In the genomic region with DNA sequence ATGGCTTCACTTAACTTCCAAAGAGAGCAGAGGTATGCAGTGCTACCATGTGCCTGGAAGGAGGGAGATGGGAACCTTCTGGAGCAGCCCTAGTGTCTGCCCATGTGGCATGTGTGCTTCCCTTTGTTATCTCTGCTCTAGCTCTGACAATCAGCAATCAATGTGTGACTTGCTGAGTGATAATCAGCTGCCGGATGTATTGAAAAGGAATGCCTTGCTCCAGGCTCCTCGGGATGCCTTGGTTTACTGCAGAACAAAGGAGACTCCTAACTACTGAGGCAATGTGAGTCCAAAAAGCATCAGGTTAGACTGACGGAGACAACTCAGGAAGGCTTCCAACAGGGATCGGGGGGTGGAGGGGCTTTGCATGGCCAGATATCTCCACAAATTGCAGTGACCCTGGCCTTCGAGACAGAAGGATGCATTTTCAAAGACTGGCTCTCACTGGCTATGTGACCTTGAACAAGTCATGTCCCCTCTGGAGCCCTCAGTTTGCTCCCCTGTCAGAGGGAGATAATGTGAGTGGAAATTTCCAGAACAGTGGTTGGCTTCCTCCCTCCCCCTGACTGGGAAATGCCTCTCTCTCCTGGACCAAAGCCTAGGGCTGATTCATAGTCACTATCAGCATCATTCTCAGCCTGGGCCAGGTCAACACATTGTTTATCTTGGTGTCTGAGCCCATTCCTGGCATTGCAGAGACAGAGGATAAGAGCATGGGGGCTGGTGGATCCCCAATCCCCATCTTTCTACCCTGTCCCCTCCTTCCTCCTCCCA, we compare ENCODE assay signal across 11 cellular contexts. TPM values are rescaled to one million over a fixed set of nuclear protein-coding genes. Genes with fewer than 3 reads are reported as not detected.
A peak's percentile ranks its signal among the peaks of the same experiment; 100 is the strongest.
DNase-seq lines count a peak whose midpoint lies in the region; ATAC-seq, FAIRE-seq and TF ChIP-seq lines count a peak whose summit lies in the region.
"Had no signal": no experiment of that assay in that cellular context is flagged by ENCODE, and none has a peak within 500 bp of the region (broad histone marks: within the 10 kb centered on the region; RNA-seq: fewer than 3 reads in every experiment).

No MANE protein-coding gene starts in this region.

- H2AFZ ChIP-seq in smooth muscle cell (ENCODE audit: low read depth) = peak overlapping the region; percentile 17

- no peaks in the 10 kb centered on the region for H3K4me1 Mint-ChIP-seq in activated CD4-positive, alpha-beta T cell treated with anti-CD3 and anti-CD28 coated beads for 36 hours
- H3K4me1 Mint-ChIP-seq: activated naive CD8-positive, alpha-beta T cell treated with anti-CD3 and anti-CD28 coated beads, Interleukin-2, amount 10 ng/mL, durations not matched to agents 7 days and 5 days had no signal

- no peaks in the 10 kb centered on the region for H3F3A ChIP-seq in smooth muscle cell (ENCODE audit: low read depth)

- CTCF ChIA-PET in activated CD4-positive, alpha-beta T cell treated with anti-CD3 and anti-CD28 coated beads for 36 hours (lab: Charles Lee) = interaction anchor here (0.9 to 1.9 kb wide), 5 partner anchors 7 to 101 kb away, joined by 3 to 8 read pairs (median 3); no protein-coding TSS in a partner anchor

- WGBS in smooth muscle cell (ENCODE audit: low lambda C conversion rate) = 55% methylated on average over 5 of the region's 5 CpGs

- no peaks in the 10 kb centered on the region for H3K79me2 ChIP-seq in smooth muscle cell (ENCODE audit: low read depth)

- H3K4me1 ChIP-seq in kidney (ENCODE audit: control insufficient read depth in 1 of 2, insufficient read depth in 1 of 2, low read depth in 1 of 2, low read length in 2 of 2) = no peaks in the 10 kb centered on the region
- no peaks in the 10 kb centered on the region for H3K4me1 ChIP-seq in smooth muscle cell (ENCODE audit: low read depth)

- DNase-seq in H4 (ENCODE audit: low spot score) (peak; percentile 75), cerebellum (ENCODE audit: low spot score) (peak; percentile 75), kidney (no peak), smooth muscle cell (lab: John Stamatoyannopoulos, UW; ENCODE audit: unreplicated experiment) (no peak), H7 (no peak), OCI-M1 (lab: John Stamatoyannopoulos, UW) (no peak)
- no peak for DNase-seq in activated CD4-positive, alpha-beta T cell treated with anti-CD3 and anti-CD28 coated beads for 36 hours
- DNase-seq: activated naive CD8-positive, alpha-beta T cell treated with anti-CD3 and anti-CD28 coated beads, Interleukin-2, amount 10 ng/mL, durations not matched to agents 7 days and 5 days; stimulated activated CD4-positive, alpha-beta T cell treated with anti-CD3 and anti-CD28 coated beads, Interleukin-2, amount 100 ng/mL, for 48 hours had no signal

- H3K9me3 Mint-ChIP-seq in activated CD4-positive, alpha-beta T cell treated with anti-CD3 and anti-CD28 coated beads for 36 hours (ENCODE audit: low read depth) = no peaks in the 10 kb centered on the region

- no peak overlapping the region for H3K4me2 ChIP-seq in smooth muscle cell

- no peak overlapping the region for H3K4me3 Mint-ChIP-seq in activated CD4-positive, alpha-beta T cell treated with anti-CD3 and anti-CD28 coated beads for 36 hours
- H3K4me3 Mint-ChIP-seq: activated naive CD8-positive, alpha-beta T cell treated with anti-CD3 and anti-CD28 coated beads, Interleukin-2, amount 10 ng/mL, durations not matched to agents 7 days and 5 days had no signal

- no peak overlapping the region for H3K27ac Mint-ChIP-seq in activated CD4-positive, alpha-beta T cell treated with anti-CD3 and anti-CD28 coated beads for 36 hours
- H3K27ac Mint-ChIP-seq: activated naive CD8-positive, alpha-beta T cell treated with anti-CD3 and anti-CD28 coated beads, Interleukin-2, amount 10 ng/mL, durations not matched to agents 7 days and 5 days had no signal

- ATAC-seq in activated CD4-positive, alpha-beta T cell treated with anti-CD3 and anti-CD28 coated beads for 36 hours = no peak
- ATAC-seq in GM18519 (IDR thresholded peaks at IDR 0.05; ENCODE audit: low FRiP score, unreplicated experiment) = no peak

- peak overlapping the region; percentile 45 to 54 for H3K27ac ChIP-seq in kidney (ENCODE audit: low read depth in 2 of 2, low read length in 2 of 2)
- H3K27ac ChIP-seq in smooth muscle cell (ENCODE audit: low read depth) = peak overlapping the region; percentile 71

- H3K27me3 ChIP-seq in smooth muscle cell (ENCODE audit: low read depth) (no peaks in the 10 kb centered on the region), H7 (ENCODE audit: control insufficient read depth, insufficient read depth, low read length) (no peaks in the 10 kb centered on the region)

- H4K20me1 ChIP-seq in smooth muscle cell (ENCODE audit: low read depth) = no peaks in the 10 kb centered on the region

- no peaks in the 10 kb centered on the region for H3K36me3 Mint-ChIP-seq in activated CD4-positive, alpha-beta T cell treated with anti-CD3 and anti-CD28 coated beads for 36 hours (ENCODE audit: low read depth)
- H3K36me3 Mint-ChIP-seq: activated naive CD8-positive, alpha-beta T cell treated with anti-CD3 and anti-CD28 coated beads, Interleukin-2, amount 10 ng/mL, durations not matched to agents 7 days and 5 days had no signal

- H3K36me3 ChIP-seq in kidney (ENCODE audit: control insufficient read depth in 1 of 2, insufficient read depth in 2 of 2, low read length in 2 of 2) = no peaks in the 10 kb centered on the region
- no peaks in the 10 kb centered on the region for H3K36me3 ChIP-seq in smooth muscle cell (ENCODE audit: low read depth)
- H3K36me3 ChIP-seq in H7 (replicated peaks; ENCODE audit: control insufficient read depth, insufficient read depth, low read length) = no peaks in the 10 kb centered on the region

- no peak for FAIRE-seq in kidney (lab: Jason Lieb, UNC)
- FAIRE-seq: TTC549 had no signal

- peaks cover 0 to 3% of the 10 kb centered on the region in 2 donors for H3K9me3 ChIP-seq in kidney (ENCODE audit: control insufficient read depth in 1 of 2, low read length in 2 of 2)
- H3K9me3 ChIP-seq in smooth muscle cell (replicated peaks; ENCODE audit: low read depth) = no peaks in the 10 kb centered on the region

- intact Hi-C loops in kidney (cut with DNase I) = no loop called here
- intact Hi-C loops in activated CD4-positive, alpha-beta T cell treated with anti-CD3 and anti-CD28 coated beads for 36 hours (cut with DNase I, micrococcal nuclease) = no loop called here

- TF ChIP-seq CTCF in kidney (IDR thresholded peaks at IDR 0.05; ENCODE audit: borderline replicate concordance, extremely low read depth, insufficient read depth) = no peak
- TF ChIP-seq CTCF in smooth muscle cell (IDR thresholded peaks at IDR 0.05; ENCODE audit: borderline replicate concordance, insufficient read depth, poor library complexity, severe bottlenecking) = no peak

- H3K27me3 Mint-ChIP-seq in activated CD4-positive, alpha-beta T cell treated with anti-CD3 and anti-CD28 coated beads for 36 hours = peaks cover 9% of the 10 kb centered on the region

- POLR2A ChIA-PET in activated CD4-positive, alpha-beta T cell treated with anti-CD3 and anti-CD28 coated beads for 36 hours (lab: Charles Lee) = no interaction called here

- H3K9ac ChIP-seq in kidney (ENCODE audit: low read length in 2 of 2) (no peak overlapping the region), smooth muscle cell (ENCODE audit: low read depth) (peak overlapping the region; percentile 13)

- H3K4me3 ChIP-seq in kidney (ENCODE audit: low read length in 2 of 2) = no peak overlapping the region
- no peak overlapping the region for H3K4me3 ChIP-seq in smooth muscle cell
- H3K4me3 ChIP-seq in H7 (ENCODE audit: insufficient read depth, low read depth, low read length) = no peak overlapping the region

RNA-seq across cellular contexts. Expression of a gene that starts 35.8 kb away (rescaled TPM):
- total RNA-seq in H4 (2014; rRNA removed; shearing (Covaris generic)) = 0.33 and 0.64 TPM in 2 replicates
- total RNA-seq in cerebellum (30.2 TPM), kidney (7.9 TPM), smooth muscle cell (0.27 and 0.49 TPM in 2 replicates)
- polyA plus RNA-seq in kidney (ENCODE audit: insufficient read depth, low read depth, low replicate concordance) (9.0 TPM), smooth muscle cell (0.40 and 0.47 TPM in 2 replicates)
- total RNA-seq in H7 (2014; rRNA removed; shearing (Covaris generic)) = 3.8 and 5.4 TPM in 2 replicates
- under 1 TPM; 0.09 to 0.11 TPM for total RNA-seq in activated CD4-positive, alpha-beta T cell treated with anti-CD3 and anti-CD28 coated beads for 36 hours
- total RNA-seq: activated naive CD8-positive, alpha-beta T cell treated with anti-CD3 and anti-CD28 coated beads, Interleukin-2, amount 10 ng/mL, durations not matched to agents 7 days and 5 days had no signal

Comparison
In these comparisons a context has a peak if more than half of its experiments do, and no peak if none do; other contexts are left out.
1. DNase-seq: peak in H4 (single experiment) and cerebellum (single experiment); none in kidney (single experiment), smooth muscle cell (single experiment), H7 (single experiment), OCI-M1 (single experiment) and activated CD4-positive, alpha-beta T cell treated with anti-CD3 and anti-CD28 coated beads for 36 hours (single experiment).